Comparison of ENCODE assay signal across 8 cellular contexts in genomic region chr9:114386886-114387677, GRCh38. TPM values are rescaled to one million over a fixed set of nuclear protein-coding genes. Genes with fewer than 3 reads are reported as not detected.
A peak's percentile ranks its signal among the peaks of the same experiment; 100 is the strongest.
DNase-seq lines count a peak whose midpoint lies in the region; ATAC-seq and TF ChIP-seq lines count a peak whose summit lies in the region.

No MANE protein-coding gene starts in this region.

- peak overlapping the region; percentile 89 for H2AK5ac ChIP-seq in IMR-90 (ENCODE audit: low read depth, low read length)

- CTCF ChIA-PET in IMR-90 (lab: Yijun Ruan, JAX), result interaction anchor here (0.6 to 1.2 kb wide), 2 partner anchors 48 to 731 kb away, joined by 3 to 9 read pairs; no protein-coding TSS in a partner anchor

- peaks cover 14 to 65% of the 10 kb centered on the region in 2 experiments for H3K79me1 ChIP-seq in IMR-90 (ENCODE audit: low read depth in 1 of 2, low read length in 2 of 2)

- peak overlapping the region; percentile 71 for H3K56ac ChIP-seq in IMR-90 (ENCODE audit: extremely low read depth, insufficient read depth, low read length)

- DNase-seq in AG10803 (ENCODE audit: low read depth) (no peak), IMR-90 (peak; percentile 17), body of pancreas (peak in 1 of 4 donors; percentile 42), medulla oblongata (ENCODE audit: extremely low spot score) (peak; percentile 57), tibial nerve (ENCODE audit: low spot score in 2 of 2) (no peak), NCI-H1436 (lab: John Stamatoyannopoulos, UW) (no peak), SIG-M5 (lab: John Stamatoyannopoulos, UW) (no peak)
- no peak for DNase-seq in stimulated activated CD4-positive, alpha-beta T cell treated with anti-CD3 and anti-CD28 coated beads, Interleukin-4, amount 100 ng/mL, for 24 hours

- peak overlapping the region; percentile 82 for H4K91ac ChIP-seq in IMR-90 (ENCODE audit: insufficient read depth, low read depth, low read length)

- peaks cover 21% of the 10 kb centered on the region; the same call in 1 of the 2 replicates for H4K20me1 ChIP-seq in IMR-90 (ENCODE audit: insufficient read depth, low read length)

- peak overlapping the region; percentile 92 for H3K14ac ChIP-seq in IMR-90 (replicated peaks; ENCODE audit: low read depth, low read length)

- peaks cover 17% of the 10 kb centered on the region for H3K9me1 ChIP-seq in IMR-90 (ENCODE audit: insufficient read depth, low read length)

- H4K8ac ChIP-seq in IMR-90 (ENCODE audit: low read depth in 2 of 2, low read length in 2 of 2), result peak overlapping the region; percentile 84 to 92

- 2% methylated on average over 8 of the region's 18 CpGs; no CpG with 5 or more reads in 1 of the 2 experiments for WGBS in IMR-90 (ENCODE audit: extremely low coverage in 2 of 2, insufficient read length in 1 of 2), 2 experiments
- 46 to 58% methylated on average over 15 to 18 of the region's 18 CpGs for WGBS in body of pancreas, 2 donors
- 11 to 20% methylated on average over 13 of the region's 18 CpGs for WGBS in tibial nerve, 2 donors

- peak overlapping the region; percentile 72 for H3K4me3 ChIP-seq in AG10803 (ENCODE audit: low read length)
- H3K4me3 ChIP-seq in IMR-90 (ENCODE audit: insufficient read depth, low read depth, low read length), result peak overlapping the region; percentile 51
- H3K4me3 ChIP-seq in body of pancreas, result no peak overlapping the region
- peak overlapping the region; percentile 22 to 67 (median 63) for H3K4me3 ChIP-seq in tibial nerve

- TF ChIP-seq RAD21 in IMR-90 (IDR thresholded peaks at IDR 0.05; ENCODE audit: low read length), result no peak

- peak overlapping the region; percentile 50 for H4K5ac ChIP-seq in IMR-90 (ENCODE audit: low read depth, low read length)

- H2BK5ac ChIP-seq in IMR-90 (ENCODE audit: low read depth, low read length, poor library complexity, severe bottlenecking), result peak overlapping the region; percentile 74

- in situ Hi-C loops in IMR-90 (cut with MboI; ENCODE audit: low sequenced_read_pairs), result no loop called here

- peak overlapping the region; percentile 43; the same call in 1 of the 2 replicates for H2BK20ac ChIP-seq in IMR-90 (ENCODE audit: low read depth, low read length)

- H3K27me3 ChIP-seq in IMR-90 (ENCODE audit: control insufficient read depth, insufficient read depth, low read length) (no peaks in the 10 kb centered on the region), body of pancreas (no peaks in the 10 kb centered on the region), tibial nerve (no peaks in the 10 kb centered on the region)

- H3K18ac ChIP-seq in IMR-90 (ENCODE audit: low read depth, low read length), result peak overlapping the region; percentile 30

- H2AFZ ChIP-seq in IMR-90 (replicated peaks; ENCODE audit: low read length, poor library complexity), result peak overlapping the region; percentile 94

- H3K36me3 ChIP-seq in IMR-90 (ENCODE audit: control insufficient read depth, insufficient read depth, low read length) (no peaks in the 10 kb centered on the region), body of pancreas (replicated peaks in 1 of 2; ENCODE audit: insufficient read depth in 1 of 2, low read depth in 2 of 2) (no peaks in the 10 kb centered on the region), tibial nerve (no peaks in the 10 kb centered on the region)

- peak overlapping the region; percentile 93 for H3K4ac ChIP-seq in IMR-90 (ENCODE audit: low read depth, low read length)

- H3K27ac ChIP-seq in IMR-90 (ENCODE audit: insufficient read depth, low read length) (peak overlapping the region; percentile 88), body of pancreas (peak overlapping the region; percentile 3 to 77 (median 52)), tibial nerve (peak overlapping the region; percentile 52 to 93 (median 92))

- intact Hi-C loops in IMR-90 (cut with micrococcal nuclease), result no loop called here
- intact Hi-C loops in body of pancreas (cut with DNase I), result no loop called here

- peak overlapping the region; percentile 75 for H2BK120ac ChIP-seq in IMR-90 (ENCODE audit: low read depth, low read length)

- no peaks in the 10 kb centered on the region for H3K9me3 ChIP-seq in IMR-90 (ENCODE audit: control insufficient read depth, insufficient read depth, low read length)
- H3K9me3 ChIP-seq in body of pancreas, result no peaks in the 10 kb centered on the region
- no peaks in the 10 kb centered on the region for H3K9me3 ChIP-seq in tibial nerve

- BruUV-seq in IMR-90 (replicated peaks; lab: Mats Ljungman, UMichigan), result no TSS peak

- peak overlapping the region; percentile 97 for H2AK9ac ChIP-seq in IMR-90 (replicated peaks; ENCODE audit: low read depth, low read length, poor library complexity)

- TF ChIP-seq EP300 in tibial nerve (IDR thresholded peaks at IDR 0.05), result no peak

- POLR2A ChIA-PET in IMR-90 (lab: Charles Lee; ENCODE audit: unreplicated experiment), result interaction anchor here (1.0 to 1.1 kb wide), 2 partner anchors 9 to 11 kb away, joined by 3 to 4 read pairs; no protein-coding TSS in a partner anchor

- no peak for TF ChIP-seq POLR2A in IMR-90 (IDR thresholded peaks at IDR 0.05; ENCODE audit: low read depth, low read length)
- no peak for TF ChIP-seq POLR2A in body of pancreas (IDR thresholded peaks at IDR 0.05)
- no peak for TF ChIP-seq POLR2A in tibial nerve (IDR thresholded peaks at IDR 0.05)

- H3K23ac ChIP-seq in IMR-90 (ENCODE audit: low read depth, low read length), result peak overlapping the region; percentile 95

- H2BK15ac ChIP-seq in IMR-90 (ENCODE audit: low read depth, low read length), result peak overlapping the region; percentile 28; the same call in 2 of the 3 replicates

- dilution Hi-C loops in IMR-90 (cut with HindIII; ENCODE audit: low sequenced_read_pairs, unreplicated experiment), result no loop called here

- ATAC-seq in IMR-90 (ENCODE audit: low read depth), result peak; percentile 44
- ATAC-seq in body of pancreas, result no peak

- H3K4me2 ChIP-seq in IMR-90 (ENCODE audit: low read depth, low read length), result peak overlapping the region; percentile 85

- no peak for TF ChIP-seq CTCF in AG10803 (conservative IDR thresholded peaks at IDR 0.05; ENCODE audit: low read length)
- TF ChIP-seq CTCF in IMR-90 (conservative IDR thresholded peaks at IDR 0.05; ENCODE audit: low read depth, low read length), result no peak
- no peak for TF ChIP-seq CTCF in body of pancreas (IDR thresholded peaks at IDR 0.05)
- no peak for TF ChIP-seq CTCF in tibial nerve (IDR thresholded peaks at IDR 0.05)

- H3K9ac ChIP-seq in IMR-90 (ENCODE audit: low read depth, low read length), result peak overlapping the region; percentile 83

- H3K4me1 ChIP-seq in IMR-90 (ENCODE audit: control insufficient read depth, insufficient read depth, low read length) (peaks cover 36% of the 10 kb centered on the region), body of pancreas (peaks cover 9% of the 10 kb centered on the region), tibial nerve (peaks cover 0 to 88% (median 65%) of the 10 kb centered on the region in 4 donors)

TF ChIP-seq in IMR-90, 13 proteins besides CTCF, POLR2A, EP300 and RAD21:
- TF ChIP-seq USF2 (IDR thresholded peaks at IDR 0.05; ENCODE audit: low read depth, low read length) (no peak), SMC3 (IDR thresholded peaks at IDR 0.05; ENCODE audit: low read depth, low read length) (no peak), BHLHE40 (IDR thresholded peaks at IDR 0.05; ENCODE audit: low read depth, low read length) (no peak), MAZ (IDR thresholded peaks at IDR 0.05; ENCODE audit: borderline replicate concordance, low read depth, low read length) (no peak), RCOR1 (IDR thresholded peaks at IDR 0.05; ENCODE audit: insufficient replicate concordance, low read length) (no peak), ELK1 (IDR thresholded peaks at IDR 0.05; ENCODE audit: borderline replicate concordance, low read depth, low read length) (no peak), MXI1 (IDR thresholded peaks at IDR 0.05; ENCODE audit: borderline replicate concordance, low read depth, low read length) (no peak), MAFK (IDR thresholded peaks at IDR 0.05; ENCODE audit: low read depth, low read length) (no peak), RFX5 (IDR thresholded peaks at IDR 0.05; ENCODE audit: low read depth, low read length) (no peak), CHD1 (IDR thresholded peaks at IDR 0.05; ENCODE audit: low read depth, low read length) (no peak), CEBPB (IDR thresholded peaks at IDR 0.05; ENCODE audit: low read depth, low read length) (no peak), NFE2L2 (IDR thresholded peaks at IDR 0.05; ENCODE audit: low read depth, low read length) (no peak), FOS (IDR thresholded peaks at IDR 0.05; ENCODE audit: low read depth, low read length) (no peak)

RNA-seq across cellular contexts. Expression of gene AKNA, which starts 0.7 kb away (rescaled TPM):
- total RNA-seq in IMR-90 (2012; rRNA removed), result 2.7 and 2.8 TPM in 2 replicates
- 7.2 and 7.3 TPM in 2 replicates for polyA plus RNA-seq in IMR-90 (2012; rRNA removed)
- 1.3 and 5.9 TPM in 2 replicates for polyA plus RNA-seq in IMR-90 (2012; cell fraction: cytosol; rRNA removed)
- 23.5 and 29.0 TPM in 2 replicates for polyA plus RNA-seq in IMR-90 (2012; cell fraction: nucleus; rRNA removed; ENCODE audit: low replicate concordance)
- total RNA-seq in body of pancreas, result 10 to 100 TPM in 1 of 2 donors, 1 to 10 TPM in 1; 7.3 to 11.9 TPM
- total RNA-seq in tibial nerve, result 10 to 100 TPM; 23.6 to 42.2 (median 36.6) TPM

RNA-seq across cellular contexts. Expression of gene ORM2, which starts 57.4 kb away (rescaled TPM):
- total RNA-seq in IMR-90 (2012; rRNA removed), result not detected in 2 replicates
- not detected in 2 replicates for polyA plus RNA-seq in IMR-90 (2012; rRNA removed)
- not detected in 2 replicates for polyA plus RNA-seq in IMR-90 (2012; cell fraction: cytosol; rRNA removed)
- polyA plus RNA-seq in IMR-90 (2012; cell fraction: nucleus; rRNA removed; ENCODE audit: low replicate concordance), result not detected in 2 replicates
- total RNA-seq in body of pancreas, result not detected
- not detected for total RNA-seq in tibial nerve

Comparison
In these comparisons a context has a peak if more than half of its experiments do, and no peak if none do; other contexts are left out.
1. DNase-seq: peak in IMR-90 (single experiment) and medulla oblongata (single experiment); none in AG10803 (single experiment), tibial nerve (0 of 2), NCI-H1436 (single experiment), stimulated activated CD4-positive, alpha-beta T cell treated with anti-CD3 and anti-CD28 coated beads, Interleukin-4, amount 100 ng/mL, for 24 hours (single experiment) and SIG-M5 (single experiment).
2. H3K4me3 ChIP-seq: peak in AG10803 (single experiment), IMR-90 (single experiment) and tibial nerve (4 of 4); none in body of pancreas (0 of 2).
3. Peak in every context shown above with its lines, with median percentiles within 50 percentile points of each other: H3K27ac ChIP-seq.